ENCODE assay signal across 1 cellular context in the genomic region with DNA sequence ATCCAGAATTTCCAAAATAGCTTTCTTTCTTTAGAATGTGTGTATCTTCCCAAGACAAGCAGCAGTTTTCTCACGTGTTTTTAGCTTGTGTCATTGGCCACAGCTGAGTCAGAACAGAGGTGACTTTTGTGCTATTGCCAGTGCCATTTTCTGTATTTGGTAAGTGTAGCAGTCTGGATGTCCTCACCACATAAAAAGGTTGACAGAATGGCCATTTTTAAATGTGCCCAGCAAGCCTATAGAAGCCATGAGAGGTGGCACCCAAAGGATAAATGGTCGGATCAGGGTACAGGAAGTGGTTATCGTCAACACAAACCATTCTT.
TF ChIP-seq lines count a peak whose summit lies in the region.

No MANE protein-coding gene starts in this region.

TF ChIP-seq in HCT116, 20 proteins besides CTCF, POLR2A, EP300 and RAD21 (continued from another document):
- TF ChIP-seq, protein P1, sequence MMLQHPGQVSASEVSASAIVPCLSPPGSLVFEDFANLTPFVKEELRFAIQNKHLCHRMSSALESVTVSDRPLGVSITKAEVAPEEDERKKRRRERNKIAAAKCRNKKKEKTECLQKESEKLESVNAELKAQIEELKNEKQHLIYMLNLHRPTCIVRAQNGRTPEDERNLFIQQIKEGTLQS (IDR thresholded peaks at IDR 0.05): no peak
- no peak for TF ChIP-seq CEBPB (IDR thresholded peaks at IDR 0.05; ENCODE audit: low read depth)
- no peak for TF ChIP-seq ZNF274 (IDR thresholded peaks at IDR 0.05; ENCODE audit: low read depth, low read length)
- TF ChIP-seq SRF (IDR thresholded peaks at IDR 0.05; ENCODE audit: low read depth): no peak
